In genomic region chr6:36594029-36594815, GRCh38 we compare ENCODE assay signal across 8 cellular contexts. TPM values are rescaled to one million over a fixed set of nuclear protein-coding genes. Genes with fewer than 3 reads are reported as not detected.
DNase-seq lines count a peak whose midpoint lies in the region; ATAC-seq and TF ChIP-seq lines count a peak whose summit lies in the region.

Gene SRSF3, plus strand, starts transcription at chr6:36594362. Its CDS starts 2,401 bp downstream, at chr6:36596763.

- H4K20me1 ChIP-seq in SK-N-SH (ENCODE audit: insufficient read depth): peaks cover 46% of the 10 kb centered on the region

- no peaks in the 10 kb centered on the region for H3K9me2 ChIP-seq in SK-N-SH

- H3K9me3 ChIP-seq in SK-N-SH (no peaks in the 10 kb centered on the region), suprapubic skin (no peaks in the 10 kb centered on the region)

- peak; percentile 87 for ATAC-seq in HG02588 (IDR thresholded peaks at IDR 0.05; ENCODE audit: unreplicated experiment)

- peak within 1 kb of the TSS; percentile 95 for H2AFZ ChIP-seq in SK-N-SH (ENCODE audit: low read depth)

- under 1% methylated on average over 42 of the region's 58 CpGs for WGBS in SK-N-SH (ENCODE audit: low lambda C conversion rate)
- WGBS in suprapubic skin: under 1% methylated on average over 57 of the region's 58 CpGs

- H3K4me3 ChIP-seq in SK-N-SH (ENCODE audit: low read depth in 2 of 2, low read length in 1 of 2) (peak within 1 kb of the TSS; percentile 74 to 99), suprapubic skin (peak within 1 kb of the TSS; percentile 70)

- CTCF ChIA-PET in SK-N-SH (lab: Yijun Ruan, JAX): interaction anchor here (1.0 to 1.8 kb wide), 3 partner anchors 12 to 171 kb away, joined by 3 to 6 read pairs (median 5); no protein-coding TSS in a partner anchor

- POLR2A ChIA-PET in SK-N-SH (lab: Yijun Ruan, JAX): interaction anchor here (0.6 to 1.3 kb wide), 6 partner anchors 15 to 151 kb away, joined by 3 to 6 read pairs (median 4); partner anchors contain the start of genes CDKN1A, KCTD20 and PXT1

- DNase-seq in GM10266 (ENCODE audit: extremely low spot score): peak; percentile 90
- peak; percentile 97 for DNase-seq in NCI-H1048 (lab: John Stamatoyannopoulos, UW)
- peak; percentile 92 for DNase-seq in SK-N-SH
- peak; percentile 94 for DNase-seq in activated naive CD4-positive, alpha-beta T cell treated with anti-CD3 and anti-CD28 coated beads, Interleukin-2, amount 50 U/mL, for 16 hours
- DNase-seq in germinal center (ENCODE audit: low spot score): peak; percentile 97
- DNase-seq in nucleus accumbens (lab: John Stamatoyannopoulos, UW): peak; percentile 59 to 99 (median 96)
- peak; percentile 97 to 98 for DNase-seq in suprapubic skin (ENCODE audit: low spot score in 2 of 2)

- peaks cover 27% of the 10 kb centered on the region for H3F3A ChIP-seq in SK-N-SH (replicated peaks; ENCODE audit: insufficient read depth)

- H3K4me1 ChIP-seq in SK-N-SH (ENCODE audit: control insufficient read depth in 1 of 2, insufficient read depth in 2 of 2, low read depth in 1 of 2, low read length in 1 of 2): peaks cover 9 to 18% of the 10 kb centered on the region in 2 experiments
- H3K4me1 ChIP-seq in suprapubic skin: peaks cover 40% of the 10 kb centered on the region

- H3K36me3 ChIP-seq in SK-N-SH (replicated peaks in 1 of 2; ENCODE audit: control insufficient read depth in 1 of 2, insufficient read depth in 2 of 2, low read length in 1 of 2) (peaks cover 26 to 44% of the 10 kb centered on the region in 2 experiments), suprapubic skin (peaks cover 24% of the 10 kb centered on the region)

- peak within 1 kb of the TSS; percentile 100 for H3K9ac ChIP-seq in SK-N-SH

- H3K79me2 ChIP-seq in SK-N-SH (ENCODE audit: insufficient read depth): peaks cover 57% of the 10 kb centered on the region

- H3K27ac ChIP-seq in SK-N-SH (ENCODE audit: low read depth in 2 of 2, low read length in 1 of 2) (peak within 1 kb of the TSS; percentile 94 to 96), suprapubic skin (peak within 1 kb of the TSS; percentile 94)

- peak within 1 kb of the TSS; percentile 81 for H3K4me2 ChIP-seq in SK-N-SH

- TF ChIP-seq CTCF in GM10266 (IDR thresholded peaks at IDR 0.05; ENCODE audit: control insufficient read depth, insufficient read depth, low read depth, missing control alignments): peak; percentile 18
- peak; percentile 40 for TF ChIP-seq CTCF in SK-N-SH (IDR thresholded peaks at IDR 0.05)
- peak; percentile 28 to 68 for TF ChIP-seq CTCF in suprapubic skin (IDR thresholded peaks at IDR 0.05)

- TF ChIP-seq RAD21 in SK-N-SH (IDR thresholded peaks at IDR 0.05; ENCODE audit: low read length): peak; percentile 19; the same call in 1 of the 2 replicates

- peak; percentile 99 to 100 for TF ChIP-seq POLR2A in suprapubic skin (IDR thresholded peaks at IDR 0.05)

- peak in 1 of 2 experiments; percentile 42; a peak in 1 of 4 replicates for TF ChIP-seq EP300 in SK-N-SH (IDR thresholded peaks at IDR 0.05; ENCODE audit: borderline replicate concordance in 1 of 2, low read depth in 1 of 2, low read length in 1 of 2)
- TF ChIP-seq EP300 in suprapubic skin (IDR thresholded peaks at IDR 0.05): no peak

- H3K27me3 ChIP-seq in SK-N-SH (ENCODE audit: insufficient read depth) (no peaks in the 10 kb centered on the region), suprapubic skin (no peaks in the 10 kb centered on the region)

TF ChIP-seq in SK-N-SH, 30 proteins besides CTCF, POLR2A, EP300 and RAD21 (continues in another document):
- TF ChIP-seq MEF2A (IDR thresholded peaks at IDR 0.05; ENCODE audit: borderline replicate concordance, low read depth) (no peak), SMC3 (IDR thresholded peaks at IDR 0.05; ENCODE audit: low read depth, low read length) (no peak; the same call in 1 of the 2 replicates), IRF3 (IDR thresholded peaks at IDR 0.05; ENCODE audit: low read depth, low read length) (no peak; the same call in 1 of the 2 replicates), USF1 (IDR thresholded peaks at IDR 0.05; ENCODE audit: borderline replicate concordance, low read depth) (peak; percentile 89), TCF12 (IDR thresholded peaks at IDR 0.05) (no peak), GATA2 (CRISPR knock-in tag; IDR thresholded peaks at IDR 0.05) (no peak), CHD2 (IDR thresholded peaks at IDR 0.05; ENCODE audit: low read length, partially characterized antibody) (peak; percentile 83), RFX5 (IDR thresholded peaks at IDR 0.05; ENCODE audit: low read length) (peak; percentile 98), TEAD4 (IDR thresholded peaks at IDR 0.05; ENCODE audit: borderline replicate concordance, insufficient read depth) (peak; percentile 92), REST (IDR thresholded peaks at IDR 0.05; ENCODE audit: low read depth, low read length) (peak; percentile 76; the same call in 1 of the 2 replicates), MXI1 (IDR thresholded peaks at IDR 0.05; ENCODE audit: low read depth, low read length) (peak; percentile 56; the same call in 1 of the 2 replicates), FOXJ3 (CRISPR knock-in tag; IDR thresholded peaks at IDR 0.05) (no peak; the same call in none of the 2 replicates), POLR2AphosphoS5 (IDR thresholded peaks at IDR 0.05; ENCODE audit: low read depth, low read length) (peak; percentile 100), EZH2phosphoT487 (IDR thresholded peaks at IDR 0.05; ENCODE audit: borderline replicate concordance, low read depth) (no peak), FOSL2 (IDR thresholded peaks at IDR 0.05; ENCODE audit: borderline replicate concordance, low read depth) (no peak), RXRA (IDR thresholded peaks at IDR 0.05; ENCODE audit: borderline replicate concordance, low read depth) (no peak; the same call in 1 of the 2 replicates), PBX3 (IDR thresholded peaks at IDR 0.05) (peak; percentile 35; the same call in 1 of the 2 replicates), JUND (IDR thresholded peaks at IDR 0.05) (no peak), RCOR1 (IDR thresholded peaks at IDR 0.05; ENCODE audit: low read length) (no peak), YY1 (IDR thresholded peaks at IDR 0.05; ENCODE audit: low read depth) (peak; percentile 99), NFIC (IDR thresholded peaks at IDR 0.05; ENCODE audit: borderline replicate concordance) (no peak), FOXM1 (IDR thresholded peaks at IDR 0.05; ENCODE audit: low read depth) (no peak), NRF1 (IDR thresholded peaks at IDR 0.05; ENCODE audit: low read depth, low read length) (peak; percentile 75), TAF1 (IDR thresholded peaks at IDR 0.05; ENCODE audit: borderline replicate concordance, low read depth, low read length) (peak; percentile 93; the same call in 1 of the 2 replicates)

RNA-seq across cellular contexts. Expression of gene SRSF3, which starts in this region (rescaled TPM):
- polyA plus RNA-seq in SK-N-SH (2012; rRNA removed): 330 and 351 TPM in 2 replicates
- polyA plus RNA-seq in SK-N-SH (2012; cell fraction: cytosol; rRNA removed): 405 and 473 TPM in 2 replicates
- 242 and 281 TPM in 2 replicates for polyA plus RNA-seq in SK-N-SH (2012; cell fraction: nucleus; rRNA removed)
- 100 to 1,000 TPM; 152 to 180 (median 167) TPM for total RNA-seq in suprapubic skin

Comparison
In these comparisons a context has a peak if more than half of its experiments do, and no peak if none do; other contexts are left out.
1. Peak in every context shown above with its lines: DNase-seq, ATAC-seq, H3K4me3 ChIP-seq and H3K27ac ChIP-seq.